ENCODE assay signal across 17 cellular contexts in genomic region chr3:122824465-122825379, GRCh38. TPM values are rescaled to one million over a fixed set of nuclear protein-coding genes. Genes with fewer than 3 reads are reported as not detected.
DNase-seq lines count a peak whose midpoint lies in the region; ATAC-seq and TF ChIP-seq lines count a peak whose summit lies in the region.
"Had no signal": no experiment of that assay in that cellular context is flagged by ENCODE, and none has a peak within 500 bp of the region (broad histone marks: within the 10 kb centered on the region; RNA-seq: fewer than 3 reads in every experiment).

No MANE protein-coding gene starts in this region.

- TF ChIP-seq POLR2A in uterus (IDR thresholded peaks at IDR 0.05): no peak

- H3K4me1 ChIP-seq in uterus: no peaks in the 10 kb centered on the region
- H3K4me1 ChIP-seq: tibial nerve had no signal

- no peak overlapping the region for H3K4me3 ChIP-seq in uterus
- H3K4me3 ChIP-seq: tibial nerve had no signal

- intact Hi-C loops in uterus (cut with DNase I; ENCODE audit: low total_unique reads): no loop called here
- intact Hi-C loops in activated CD4-positive, alpha-beta T cell treated with anti-CD3 and anti-CD28 coated beads for 36 hours (cut with DNase I, micrococcal nuclease): no loop called here

- no peaks in the 10 kb centered on the region for H3K27me3 ChIP-seq in uterus
- H3K27me3 ChIP-seq: tibial nerve had no signal

- no peaks in the 10 kb centered on the region for H3K27me3 Mint-ChIP-seq in activated CD4-positive, alpha-beta T cell treated with anti-CD3 and anti-CD28 coated beads for 36 hours
- H3K27me3 Mint-ChIP-seq: activated CD8-positive, alpha-beta memory T cell treated with anti-CD3 and anti-CD28 coated beads, Interleukin-2, amount 10 ng/mL, durations not matched to agents 7 days and 5 days had no signal

- no peaks in the 10 kb centered on the region for H3K9me3 Mint-ChIP-seq in activated CD4-positive, alpha-beta T cell treated with anti-CD3 and anti-CD28 coated beads for 36 hours (ENCODE audit: low read depth)

- H3K4me1 Mint-ChIP-seq in activated CD4-positive, alpha-beta T cell treated with anti-CD3 and anti-CD28 coated beads for 36 hours: no peaks in the 10 kb centered on the region
- H3K4me1 Mint-ChIP-seq: activated CD8-positive, alpha-beta memory T cell treated with anti-CD3 and anti-CD28 coated beads, Interleukin-2, amount 10 ng/mL, durations not matched to agents 7 days and 5 days had no signal

- H3K27ac ChIP-seq in uterus: peak overlapping the region; percentile 20 to 53
- H3K27ac ChIP-seq: 22Rv1 had no signal

- POLR2A ChIA-PET in activated CD4-positive, alpha-beta T cell treated with anti-CD3 and anti-CD28 coated beads for 36 hours (lab: Charles Lee): no interaction called here

- DNase-seq in DMS53 (lab: John Stamatoyannopoulos, UW) (peak; percentile 26), DMS53 treated with DMSO at 0.1 percent for 48 hours (lab: John Stamatoyannopoulos, UW; ENCODE audit: unreplicated experiment) (no peak), RPMI7951 (ENCODE audit: low read depth) (peak; percentile 53), foreskin melanocyte (peak; percentile 86), uterus (no peak), NCI-H1092 (lab: John Stamatoyannopoulos, UW) (no peak), NCI-H2171 treated with DMSO at 0.1 percent for 48 hours (lab: John Stamatoyannopoulos, UW) (no peak)
- DNase-seq in activated CD4-positive, alpha-beta T cell treated with anti-CD3 and anti-CD28 coated beads for 36 hours: no peak
- DNase-seq: activated CD8-positive, alpha-beta memory T cell treated with anti-CD3 and anti-CD28 coated beads, Interleukin-2, amount 10 ng/mL, durations not matched to agents 7 days and 5 days; activated naive CD4-positive, alpha-beta T cell treated with Interleukin-2 at 50 U/mL for 16 hours; head of caudate nucleus; NCI-H345; SK-N-SH; stimulated activated CD4-positive, alpha-beta T cell treated with anti-CD3 and anti-CD28 coated beads, Interleukin-4, amount 100 ng/mL, for 24 hours had no signal

- no peaks in the 10 kb centered on the region for H3K9me3 ChIP-seq in uterus
- H3K9me3 ChIP-seq: SK-N-SH, tibial nerve had no signal

- H3K36me3 ChIP-seq in uterus: no peaks in the 10 kb centered on the region

- H3K4me3 Mint-ChIP-seq in activated CD4-positive, alpha-beta T cell treated with anti-CD3 and anti-CD28 coated beads for 36 hours: no peak overlapping the region
- H3K4me3 Mint-ChIP-seq: activated CD8-positive, alpha-beta memory T cell treated with anti-CD3 and anti-CD28 coated beads, Interleukin-2, amount 10 ng/mL, durations not matched to agents 7 days and 5 days had no signal

- TF ChIP-seq CTCF in uterus (IDR thresholded peaks at IDR 0.05): no peak

- H3K27ac Mint-ChIP-seq in activated CD4-positive, alpha-beta T cell treated with anti-CD3 and anti-CD28 coated beads for 36 hours: no peak overlapping the region
- H3K27ac Mint-ChIP-seq: activated CD8-positive, alpha-beta memory T cell treated with anti-CD3 and anti-CD28 coated beads, Interleukin-2, amount 10 ng/mL, durations not matched to agents 7 days and 5 days had no signal

- ATAC-seq in activated CD4-positive, alpha-beta T cell treated with anti-CD3 and anti-CD28 coated beads for 36 hours: no peak
- ATAC-seq: activated CD8-positive, alpha-beta memory T cell treated with anti-CD3 and anti-CD28 coated beads, Interleukin-2, amount 10 ng/mL, durations not matched to agents 7 days and 5 days; HepG2 had no signal

- H3K36me3 Mint-ChIP-seq in activated CD4-positive, alpha-beta T cell treated with anti-CD3 and anti-CD28 coated beads for 36 hours (ENCODE audit: low read depth): peaks cover 15% of the 10 kb centered on the region

- CTCF ChIA-PET in activated CD4-positive, alpha-beta T cell treated with anti-CD3 and anti-CD28 coated beads for 36 hours (lab: Charles Lee): no interaction called here

RNA-seq across cellular contexts. Expression of gene SLC49A4, which starts 29.9 kb away (rescaled TPM):
- total RNA-seq in RPMI7951 (2014; rRNA removed; shearing (Covaris generic)): 10.6 and 12.1 TPM in 2 replicates
- 10 to 100 TPM in 3 of 4 donors, 1 to 10 TPM in 1; 9.7 to 26.9 (median 19.4) TPM for total RNA-seq in uterus
- 1 to 10 TPM; 1.4 to 2.2 TPM for total RNA-seq in activated CD4-positive, alpha-beta T cell treated with anti-CD3 and anti-CD28 coated beads for 36 hours

RNA-seq across cellular contexts. Expression of gene HSPBAP1, which starts 31.1 kb away (rescaled TPM):
- total RNA-seq in RPMI7951 (2014; rRNA removed; shearing (Covaris generic)): 6.2 and 6.7 TPM in 2 replicates
- 10 to 100 TPM in 2 of 4 donors, 1 to 10 TPM in 2; 3.1 to 25.9 (median 11.7) TPM for total RNA-seq in uterus
- total RNA-seq in activated CD4-positive, alpha-beta T cell treated with anti-CD3 and anti-CD28 coated beads for 36 hours: 1 to 10 TPM; 3.9 to 4.4 TPM

Comparison
In these comparisons a context has a peak if more than half of its experiments do, and no peak if none do; other contexts are left out.
1. DNase-seq: peak in DMS53 (single experiment), RPMI7951 (single experiment) and foreskin melanocyte (single experiment); none in DMS53 treated with DMSO at 0.1 percent for 48 hours (single experiment), uterus (0 of 2), NCI-H1092 (single experiment), activated CD4-positive, alpha-beta T cell treated with anti-CD3 and anti-CD28 coated beads for 36 hours (single experiment) and NCI-H2171 treated with DMSO at 0.1 percent for 48 hours (single experiment).